Comparison of ENCODE assay signal across 1 cellular context in genomic region chr17:29615492-29616299, GRCh38.
A peak's percentile ranks its signal among the peaks of the same experiment; 100 is the strongest.
TF ChIP-seq lines count a peak whose summit lies in the region.

No MANE protein-coding gene starts in this region.

TF ChIP-seq in HepG2, 621 proteins besides CTCF, POLR2A, EP300 and RAD21 (continued from another document and continues in another):
- TF ChIP-seq SNAPC4 (CRISPR knock-in tag; IDR thresholded peaks at IDR 0.05) (peak; percentile 85; the same call in 1 of the 2 replicates), FOXA3 (CRISPR knock-in tag; IDR thresholded peaks at IDR 0.05) (no peak), HOXA5 (CRISPR knock-in tag; IDR thresholded peaks at IDR 0.05) (no peak), ZNF20 (CRISPR knock-in tag; IDR thresholded peaks at IDR 0.05) (no peak), GABPA (IDR thresholded peaks at IDR 0.05; ENCODE audit: low read depth, low read length) (no peak), GABPA (CRISPR knock-in tag; IDR thresholded peaks at IDR 0.05; ENCODE audit: low read depth) (no peak), ZNF501 (CRISPR knock-in tag; IDR thresholded peaks at IDR 0.05) (peak; percentile 74), ZNF343 (CRISPR knock-in tag; IDR thresholded peaks at IDR 0.05) (no peak), ZNF710 (CRISPR knock-in tag; IDR thresholded peaks at IDR 0.05; ENCODE audit: borderline replicate concordance) (0 out of 2 replicates have a peak, but pooled peaks have one; percentile 25), POGZ (CRISPR knock-in tag; IDR thresholded peaks at IDR 0.05) (0 out of 2 replicates have a peak, but pooled peaks have one; percentile 35), ONECUT2 (CRISPR knock-in tag; IDR thresholded peaks at IDR 0.05) (no peak), REST (IDR thresholded peaks at IDR 0.05; ENCODE audit: borderline replicate concordance in 1 of 2, low read depth in 1 of 2, low read length in 2 of 2) (no peak), AKAP8 (CRISPR knock-in tag; IDR thresholded peaks at IDR 0.05) (no peak), ZNF724P (CRISPR knock-in tag; IDR thresholded peaks at IDR 0.05; ENCODE audit: borderline replicate concordance) (no peak), PHF8 (CRISPR knock-in tag; IDR thresholded peaks at IDR 0.05) (0 out of 2 replicates have a peak, but pooled peaks have one; percentile 36), ZNF512B (CRISPR knock-in tag; IDR thresholded peaks at IDR 0.05; ENCODE audit: borderline replicate concordance) (no peak), PAF1 (CRISPR knock-in tag; IDR thresholded peaks at IDR 0.05) (no peak), MLX (CRISPR knock-in tag; IDR thresholded peaks at IDR 0.05) (no peak), AGO2 (optimal IDR thresholded peaks at IDR 0.05; ENCODE audit: low read depth, low read length) (peak; percentile 30), ZNF841 (CRISPR knock-in tag; IDR thresholded peaks at IDR 0.05; ENCODE audit: borderline replicate concordance) (no peak), ZFP91 (CRISPR knock-in tag; IDR thresholded peaks at IDR 0.05; ENCODE audit: borderline replicate concordance) (peak; percentile 48; the same call in 1 of the 2 replicates), KDM3A (CRISPR knock-in tag; IDR thresholded peaks at IDR 0.05; ENCODE audit: low read depth) (no peak), KMT2A (CRISPR knock-in tag; IDR thresholded peaks at IDR 0.05) (no peak), HINFP (CRISPR knock-in tag; IDR thresholded peaks at IDR 0.05; ENCODE audit: low read depth) (no peak), DR1 (CRISPR knock-in tag; IDR thresholded peaks at IDR 0.05) (peak; percentile 92), ZNF75D (CRISPR knock-in tag; IDR thresholded peaks at IDR 0.05; ENCODE audit: borderline replicate concordance) (no peak), HMGXB4 (CRISPR knock-in tag; IDR thresholded peaks at IDR 0.05; ENCODE audit: borderline replicate concordance in 1 of 2, low read depth in 1 of 2) (0 out of 4 replicates have a peak, but pooled peaks of 1 of the 2 experiments have one; percentile 31), ZNF33B (CRISPR knock-in tag; IDR thresholded peaks at IDR 0.05) (0 out of 2 replicates have a peak, but pooled peaks have one; percentile 30), SCMH1 (CRISPR knock-in tag; IDR thresholded peaks at IDR 0.05; ENCODE audit: borderline replicate concordance) (no peak), KLF13 (CRISPR knock-in tag; IDR thresholded peaks at IDR 0.05) (no peak), ARHGAP35 (CRISPR knock-in tag; IDR thresholded peaks at IDR 0.05; ENCODE audit: borderline replicate concordance) (0 out of 2 replicates have a peak, but pooled peaks have one; percentile 28), ASH2L (IDR thresholded peaks at IDR 0.05; ENCODE audit: insufficient read length, low read depth, low read length) (no peak), FIP1L1 (IDR thresholded peaks at IDR 0.05; ENCODE audit: borderline replicate concordance, insufficient read depth, low read depth, low read length) (no peak), ZMAT3 (CRISPR knock-in tag; conservative IDR thresholded peaks at IDR 0.05) (peak; percentile 84), ZNF44 (CRISPR knock-in tag; IDR thresholded peaks at IDR 0.05) (no peak), ZNF800 (CRISPR knock-in tag; IDR thresholded peaks at IDR 0.05) (peak; percentile 78), ZNF879 (CRISPR knock-in tag; IDR thresholded peaks at IDR 0.05) (0 out of 2 replicates have a peak, but pooled peaks have one; percentile 68), ZFY (CRISPR knock-in tag; IDR thresholded peaks at IDR 0.05) (peak; percentile 49; the same call in 1 of the 2 replicates), ZNF777 (CRISPR knock-in tag; IDR thresholded peaks at IDR 0.05) (peak; percentile 93)
